In the genomic region with DNA sequence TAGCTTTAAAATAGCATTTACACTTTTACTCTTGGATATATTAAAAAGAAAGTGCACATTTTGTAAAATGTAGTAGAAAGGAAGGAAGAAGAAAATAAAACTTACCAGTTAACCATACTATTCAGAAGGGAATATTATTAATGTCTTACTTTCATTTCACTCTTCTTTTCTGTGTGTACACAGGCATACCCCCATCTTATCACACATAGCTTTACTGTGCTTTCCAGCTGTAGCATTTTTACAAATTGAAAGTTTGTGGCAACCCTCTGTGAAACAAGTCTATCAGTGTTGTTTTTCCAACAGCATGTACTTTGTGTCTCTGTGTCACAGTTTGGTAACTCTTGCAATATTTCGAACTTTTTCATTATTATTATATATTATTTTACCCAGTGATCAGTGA, we compare ENCODE assay signal across 27 cellular contexts.
"Had no signal": no experiment of that assay in that cellular context is flagged by ENCODE, and none has a peak within 500 bp of the region (broad histone marks: within the 10 kb centered on the region; RNA-seq: fewer than 3 reads in every experiment).

No MANE protein-coding gene starts in this region.

- H3K36me3 ChIP-seq: right atrium auricular region, right lobe of liver, thoracic aorta, upper lobe of right lung had no signal

- H3K27ac Mint-ChIP-seq: mesothelial cell of epicardium; stimulated activated memory B cell treated with anti-CD40 and anti-IgM and Interleukin-4, amounts not matched to agents 10 μg/mL and 1 μg/mL and 100 μg/mL, for 72 hours had no signal

- H3K27me3 ChIP-seq: heart left ventricle, right atrium auricular region, right lobe of liver, suprapubic skin, tibial artery, upper lobe of right lung had no signal

- H3K27me3 Mint-ChIP-seq: naive B cell; stimulated activated memory B cell treated with anti-CD40 and anti-IgM and Interleukin-4, amounts not matched to agents 10 μg/mL and 1 μg/mL and 100 μg/mL, for 72 hours had no signal

- ATAC-seq: heart left ventricle; stimulated activated memory B cell treated with anti-CD40 and anti-IgM and Interleukin-4, amounts not matched to agents 10 μg/mL and 1 μg/mL and 100 μg/mL, for 72 hours; upper lobe of right lung had no signal

- H3K27ac ChIP-seq: heart left ventricle, left ventricle myocardium inferior, parathyroid adenoma, right atrium auricular region, right lobe of liver, suprapubic skin, thoracic aorta, tibial artery, upper lobe of right lung had no signal

- DNase-seq: heart left ventricle; hypothalamus; islet precursor cell; left ventricle myocardium inferior; mesendoderm; naive B cell; nucleus accumbens; right lobe of liver; stimulated activated CD4-positive, alpha-beta T cell treated with anti-CD3 and anti-CD28 coated beads, Interleukin-1b, Interleukin-23, amount 100 ng/mL, for 48 hours; stimulated activated CD4-positive, alpha-beta T cell treated with anti-CD3 and anti-CD28 coated beads, Interleukin-2, amount 100 ng/mL, for 48 hours; stimulated activated CD4-positive, alpha-beta T cell treated with anti-CD3 and anti-CD28 coated beads, Interleukin-4, amount 100 ng/mL, for 4 hours; stimulated activated CD8-positive, alpha-beta memory T cell treated with anti-CD3 and anti-CD28 coated beads, Interleukin-4, amount 100 ng/mL, for 48 hours; stimulated activated naive CD4-positive, alpha-beta T cell treated with Interleukin-2 at 50 U/mL for 16 hours; tibial artery; trophoblast cell; upper lobe of right lung had no signal

- FAIRE-seq: urothelium cell line had no signal

- H3K4me1 ChIP-seq: parathyroid adenoma, right atrium auricular region, right lobe of liver, suprapubic skin, upper lobe of right lung had no signal

- H3K4me3 ChIP-seq: heart left ventricle, left ventricle myocardium inferior, lung, right atrium auricular region, right lobe of liver, smooth muscle cell, suprapubic skin, thoracic aorta, tibial artery, upper lobe of right lung had no signal

- H3K4me3 Mint-ChIP-seq: mesothelial cell of epicardium; naive B cell; nephron; neural crest cell; stimulated activated memory B cell treated with anti-CD40 and anti-IgM and Interleukin-4, amounts not matched to agents 10 μg/mL and 1 μg/mL and 100 μg/mL, for 72 hours had no signal

- H3K4me1 Mint-ChIP-seq: nephron, neural crest cell had no signal

- H3K9me3 ChIP-seq: right lobe of liver, thoracic aorta, upper lobe of right lung had no signal
